ENCODE assay signal across 8 cellular contexts in genomic region chr2:44167908-44168683, GRCh38. TPM values are rescaled to one million over a fixed set of nuclear protein-coding genes. Genes with fewer than 3 reads are reported as not detected.
DNase-seq lines count a peak whose midpoint lies in the region; ATAC-seq and TF ChIP-seq lines count a peak whose summit lies in the region.

No MANE protein-coding gene starts in this region.

- peak overlapping the region; percentile 73 for H3K4me2 ChIP-seq in mesendoderm (ENCODE audit: low read length)

- WGBS in endodermal cell (ENCODE audit: insufficient coverage in 1 of 2, insufficient read length in 1 of 2), 2 experiments = 0% methylated on average over 28 to 46 of the region's 46 CpGs
- no CpG with 5 or more reads among the region's 46 CpGs for WGBS in mesendoderm (ENCODE audit: extremely low coverage, insufficient coverage, low lambda C conversion rate)

- peak overlapping the region; percentile 96 for H3K56ac ChIP-seq in mesendoderm (ENCODE audit: low read length)

- H3K18ac ChIP-seq in mesendoderm (ENCODE audit: low read length) = no peak overlapping the region

- peak overlapping the region; percentile 47 for H2BK5ac ChIP-seq in mesendoderm (ENCODE audit: low read length)

- peak overlapping the region; percentile 100 for H3K27ac ChIP-seq in HUES48 (ENCODE audit: low read depth, low read length)
- H3K27ac ChIP-seq in endodermal cell (ENCODE audit: low read depth, low read length) = peak overlapping the region; percentile 92
- peak overlapping the region; percentile 94 for H3K27ac ChIP-seq in mesendoderm (ENCODE audit: low read depth, low read length)

- H3K23ac ChIP-seq in mesendoderm (ENCODE audit: low read length) = no peak overlapping the region

- peak overlapping the region; percentile 73 for H3K4me3 ChIP-seq in HUES48 (ENCODE audit: low read depth, low read length)
- peak overlapping the region; percentile 45 for H3K4me3 ChIP-seq in NT2/D1 (ENCODE audit: insufficient read length, low read depth)
- peak overlapping the region; percentile 88 for H3K4me3 ChIP-seq in endodermal cell (ENCODE audit: low read length)
- H3K4me3 ChIP-seq in mesendoderm (ENCODE audit: low read length) = peak overlapping the region; percentile 73

- no peak overlapping the region for H2AK5ac ChIP-seq in mesendoderm (ENCODE audit: low read length)

- peak overlapping the region; percentile 87 for H3K4me3 Mint-ChIP-seq in endodermal cell

- peak overlapping the region; percentile 99 for H3K27ac Mint-ChIP-seq in endodermal cell

- no peak for TF ChIP-seq CTCF in endodermal cell (conservative IDR thresholded peaks at IDR 0.05)

- H4K8ac ChIP-seq in mesendoderm (ENCODE audit: low read depth, low read length) = no peak overlapping the region

- H3K27me3 Mint-ChIP-seq in endodermal cell (ENCODE audit: insufficient read depth) = no peaks in the 10 kb centered on the region

- H4K5ac ChIP-seq in mesendoderm (ENCODE audit: low read length) = no peak overlapping the region

- H3K79me1 ChIP-seq in mesendoderm (ENCODE audit: low read length) = no peaks in the 10 kb centered on the region

- peaks cover 16% of the 10 kb centered on the region for H3K4me1 Mint-ChIP-seq in endodermal cell

- peaks cover 2% of the 10 kb centered on the region for H3K36me3 Mint-ChIP-seq in endodermal cell (ENCODE audit: low read depth)

- H3K9me3 Mint-ChIP-seq in endodermal cell = peaks cover 16% of the 10 kb centered on the region

- H3K79me2 ChIP-seq in mesendoderm (ENCODE audit: control insufficient read depth, insufficient read depth, low read length) = peaks cover 33% of the 10 kb centered on the region

- no peak overlapping the region for H2BK120ac ChIP-seq in mesendoderm (ENCODE audit: low read depth, low read length)

- no peak overlapping the region for H3K4ac ChIP-seq in mesendoderm (ENCODE audit: low read depth, low read length)

- H3K36me3 ChIP-seq in HUES48 (ENCODE audit: control insufficient read depth, insufficient read depth, low read length) (peaks cover 3% of the 10 kb centered on the region; the same call in 1 of the 2 replicates), NT2/D1 (ENCODE audit: insufficient read depth, insufficient read length, low read length) (no peaks in the 10 kb centered on the region), endodermal cell (ENCODE audit: control insufficient read depth, insufficient read depth, low read length) (no peaks in the 10 kb centered on the region), mesendoderm (ENCODE audit: control insufficient read depth, insufficient read depth, low read length) (no peaks in the 10 kb centered on the region)

- H3K27me3 ChIP-seq in HUES48 (ENCODE audit: control insufficient read depth, insufficient read depth, low read length) = no peaks in the 10 kb centered on the region
- no peaks in the 10 kb centered on the region for H3K27me3 ChIP-seq in NT2/D1 (ENCODE audit: insufficient read depth, insufficient read length)
- no peaks in the 10 kb centered on the region for H3K27me3 ChIP-seq in endodermal cell (ENCODE audit: control insufficient read depth, insufficient read depth, low read length, poor library complexity, severe bottlenecking)
- H3K27me3 ChIP-seq in mesendoderm (ENCODE audit: insufficient read depth, low read length, poor library complexity) = no peaks in the 10 kb centered on the region

- in situ Hi-C loops in Caki2 (cut with HindIII; ENCODE audit: low pct_unique_long_range_greater_than_20kb, low sequenced_read_pairs) = no loop called here

- H3K4me1 ChIP-seq in HUES48 (ENCODE audit: control insufficient read depth, insufficient read depth, low read length) (peaks cover 13% of the 10 kb centered on the region), NT2/D1 (ENCODE audit: insufficient read depth, insufficient read length) (no peaks in the 10 kb centered on the region), endodermal cell (ENCODE audit: control insufficient read depth, insufficient read depth, low read length) (no peaks in the 10 kb centered on the region), mesendoderm (ENCODE audit: control insufficient read depth, low read depth, low read length) (peaks cover 2% of the 10 kb centered on the region)

- ATAC-seq in GM21423 (IDR thresholded peaks at IDR 0.05; ENCODE audit: unreplicated experiment) = peak; percentile 82

- H2BK15ac ChIP-seq in mesendoderm (replicated peaks; ENCODE audit: low read depth) = no peak overlapping the region

- DNase-seq in Caki2 (ENCODE audit: low read depth) (peak; percentile 100), NT2/D1 (ENCODE audit: low read depth, low spot score) (peak; percentile 95), endodermal cell (peak; percentile 100), mesendoderm (peak; percentile 100)
- peak; percentile 94 for DNase-seq in activated CD8-positive, alpha-beta memory T cell treated with anti-CD3 and anti-CD28 coated beads, Interleukin-2, amount 50 U/mL, for 4 hours
- peak; percentile 88 for DNase-seq in stimulated activated CD8-positive, alpha-beta memory T cell treated with anti-CD3 and anti-CD28 coated beads, Interleukin-12 subunit alpha, Interleukin-12 subunit beta, amount 100 ng/mL, for 4 hours (ENCODE audit: low read depth)

- H3K9me3 ChIP-seq in HUES48 (ENCODE audit: control insufficient read depth, insufficient read depth, low read length) = peaks cover 9% of the 10 kb centered on the region
- H3K9me3 ChIP-seq in NT2/D1 (ENCODE audit: insufficient read depth, low read length) = peaks cover 25% of the 10 kb centered on the region
- H3K9me3 ChIP-seq in endodermal cell (ENCODE audit: control insufficient read depth, low read length) = no peaks in the 10 kb centered on the region

- H3K9ac ChIP-seq in HUES48 (ENCODE audit: low read depth, low read length) (peak overlapping the region; percentile 86), NT2/D1 (ENCODE audit: insufficient read length, low read depth) (no peak overlapping the region), endodermal cell (ENCODE audit: extremely low read depth, low read length, poor library complexity, severe bottlenecking) (peak overlapping the region; percentile 78), mesendoderm (ENCODE audit: low read length) (peak overlapping the region; percentile 80)

RNA-seq across cellular contexts. Expression of gene PPM1B, which starts 0.6 kb away (rescaled TPM):
- total RNA-seq in Caki2 (2014; rRNA removed; shearing (Covaris generic); ENCODE audit: low replicate concordance) = 22.5 and 35.2 TPM in 2 replicates
- total RNA-seq in endodermal cell = 10 to 100 TPM; 54.9 to 70.5 TPM
- polyA plus RNA-seq in endodermal cell (2013, experiment 1 of 2) = 43.9 TPM
- polyA plus RNA-seq in endodermal cell (2013, experiment 2 of 2) = 39.6 TPM
- polyA plus RNA-seq in mesendoderm (2013, experiment 1 of 2) = 39.7 TPM
- 42.3 TPM for polyA plus RNA-seq in mesendoderm (2013, experiment 2 of 2)

Comparison
In these comparisons a context has a peak if more than half of its experiments do, and no peak if none do; other contexts are left out.
1. Peak in every context shown above with its lines: DNase-seq, ATAC-seq, H3K4me3 ChIP-seq and H3K27ac ChIP-seq.